8 cellular contexts compared by ENCODE assay signal in genomic region chr3:50612234-50612972, GRCh38. TPM values are rescaled to one million over a fixed set of nuclear protein-coding genes. Genes with fewer than 3 reads are reported as not detected.
DNase-seq lines count a peak whose midpoint lies in the region; ATAC-seq and TF ChIP-seq lines count a peak whose summit lies in the region.

No MANE protein-coding gene starts in this region.

- H3K36me3 Mint-ChIP-seq in CD8-positive, alpha-beta T cell, result peaks cover 38% of the 10 kb centered on the region

- ATAC-seq in CD8-positive, alpha-beta T cell, result no peak
- ATAC-seq in HG03066 (IDR thresholded peaks at IDR 0.05; ENCODE audit: low read depth, unreplicated experiment), result peak; percentile 9
- no peak for ATAC-seq in lower lobe of right lung
- no peak for ATAC-seq in omental fat pad (ENCODE audit: low FRiP score)
- no peak for ATAC-seq in HG03342 (IDR thresholded peaks at IDR 0.05; ENCODE audit: unreplicated experiment)
- no peak for ATAC-seq in GM21825 (IDR thresholded peaks at IDR 0.05; ENCODE audit: unreplicated experiment)
- no peak for ATAC-seq in HG02973 (IDR thresholded peaks at IDR 0.05; ENCODE audit: unreplicated experiment)

- no peak for DNase-seq in CD8-positive, alpha-beta T cell
- DNase-seq in adrenal gland (no peak), lower lobe of right lung (no peak), omental fat pad (ENCODE audit: low spot score) (no peak)

- CTCF ChIA-PET in CD8-positive, alpha-beta T cell (lab: Charles Lee), result interaction anchor here (0.7 to 26.5 kb wide), 20 partner anchors 11 to 777 kb away, joined by 3 to 968 read pairs (median 6); partner anchors contain the start of genes C3orf18, CYB561D2, HEMK1 and NPRL2

- WGBS in adrenal gland, 4 donors, result 10 to 31% (median 13%) methylated on average over 10 to 31 of the region's 31 CpGs

- no peaks in the 10 kb centered on the region for H3K27me3 Mint-ChIP-seq in CD8-positive, alpha-beta T cell (ENCODE audit: low read depth)

- POLR2A ChIA-PET in CD8-positive, alpha-beta T cell (lab: Charles Lee), result interaction anchor here (0.6 to 14.5 kb wide), 9 partner anchors 10 to 313 kb away, joined by 3 to 301 read pairs (median 4); partner anchors contain the start of genes C3orf18, CYB561D2, HEMK1 and HYAL3

- intact Hi-C loops in CD8-positive, alpha-beta T cell (cut with DNase I, micrococcal nuclease), result loop anchor here (1.0 to 5.0 kb wide), 5 partner anchors 21 to 415 kb away; partner anchors contain the start of genes CACNA2D2 (in 1 of the 2), CYB561D2 (in 1 of the 2), NPRL2 (in 1 of the 2) and ZMYND10 (in 1 of the 2)
- intact Hi-C loops in adrenal gland (cut with DNase I) (loop anchor here (2.0 to 10.0 kb wide), 3 partner anchors 40 to 762 kb away; no protein-coding TSS in a partner anchor), lower lobe of right lung (cut with DNase I) (loop anchor here (5.0 kb wide), 1 partner anchor 40 kb away; no protein-coding TSS in a partner anchor)

- no peaks in the 10 kb centered on the region for H3K9me3 Mint-ChIP-seq in CD8-positive, alpha-beta T cell

- H3K27me3 ChIP-seq in CD8-positive, alpha-beta T cell (ENCODE audit: insufficient read depth, low read length), result no peaks in the 10 kb centered on the region
- no peaks in the 10 kb centered on the region for H3K27me3 ChIP-seq in adrenal gland
- no peaks in the 10 kb centered on the region for H3K27me3 ChIP-seq in lower lobe of right lung (ENCODE audit: low read depth)

- peak overlapping the region; percentile 89 for H3K4me3 ChIP-seq in CD8-positive, alpha-beta T cell (ENCODE audit: low read depth, low read length)
- H3K4me3 ChIP-seq in adrenal gland, result peak overlapping the region in 2 of 4 donors; percentile 68 to 79
- peak overlapping the region; percentile 83 for H3K4me3 ChIP-seq in lower lobe of right lung

- H3K4me3 Mint-ChIP-seq in CD8-positive, alpha-beta T cell, result peak overlapping the region; percentile 97

- H3K9me3 ChIP-seq in CD8-positive, alpha-beta T cell (ENCODE audit: low read length), result no peaks in the 10 kb centered on the region
- H3K9me3 ChIP-seq in adrenal gland (replicated peaks in 1 of 3), result no peaks in the 10 kb centered on the region
- no peaks in the 10 kb centered on the region for H3K9me3 ChIP-seq in lower lobe of right lung

- H3K4me1 Mint-ChIP-seq in CD8-positive, alpha-beta T cell (ENCODE audit: low read depth), result peaks cover 63% of the 10 kb centered on the region

- TF ChIP-seq POLR2A in adrenal gland (IDR thresholded peaks at IDR 0.05), result peak; percentile 15 to 22

- peak overlapping the region; percentile 92 for H3K27ac Mint-ChIP-seq in CD8-positive, alpha-beta T cell

- H3K27ac ChIP-seq in CD8-positive, alpha-beta T cell (ENCODE audit: low read depth, low read length), result peak overlapping the region; percentile 57
- H3K27ac ChIP-seq in adrenal gland, result peak overlapping the region in 4 of 5 donors; percentile 43 to 83 (median 78)
- peak overlapping the region; percentile 91 for H3K27ac ChIP-seq in lower lobe of right lung

- peaks cover 16% of the 10 kb centered on the region for H3K36me3 ChIP-seq in CD8-positive, alpha-beta T cell (ENCODE audit: insufficient read depth, low read length)
- peaks cover 0 to 3% of the 10 kb centered on the region in 2 donors for H3K36me3 ChIP-seq in adrenal gland (replicated peaks in 1 of 2)
- peaks cover 9% of the 10 kb centered on the region for H3K36me3 ChIP-seq in lower lobe of right lung

- H3K4me1 ChIP-seq in CD8-positive, alpha-beta T cell (ENCODE audit: insufficient read depth, low read length), result peaks cover 51% of the 10 kb centered on the region
- peaks cover 7 to 36% of the 10 kb centered on the region in 2 donors for H3K4me1 ChIP-seq in adrenal gland (replicated peaks in 1 of 2)
- H3K4me1 ChIP-seq in lower lobe of right lung, result peaks cover 69% of the 10 kb centered on the region

- TF ChIP-seq CTCF in CD8-positive, alpha-beta T cell (IDR thresholded peaks at IDR 0.05), result no peak
- no peak for TF ChIP-seq CTCF in adrenal gland (IDR thresholded peaks at IDR 0.05)
- TF ChIP-seq CTCF in lower lobe of right lung (IDR thresholded peaks at IDR 0.05), result no peak
- no peak for TF ChIP-seq CTCF in omental fat pad (IDR thresholded peaks at IDR 0.05)

RNA-seq across cellular contexts. Expression of gene CISH, which starts 0.8 kb away (rescaled TPM):
- 1 to 10 TPM; 4.7 to 5.6 TPM for total RNA-seq in CD8-positive, alpha-beta T cell
- total RNA-seq in adrenal gland (10 to 100 TPM in 2 of 8 donors, 1 to 10 TPM in 6; 5.0 to 12.6 (median 6.5) TPM), lower lobe of right lung (48.8 TPM), omental fat pad (10 to 100 TPM; 10.4 to 27.9 (median 17.9) TPM)
- polyA plus RNA-seq in adrenal gland, result 1 to 10 TPM; 1.8 to 9.1 (median 4.7) TPM

RNA-seq across cellular contexts. Expression of gene MAPKAPK3, which starts 4.5 kb away (rescaled TPM):
- 10 to 100 TPM; 18.3 to 18.5 TPM for total RNA-seq in CD8-positive, alpha-beta T cell
- total RNA-seq in adrenal gland, result 100 to 1,000 TPM in 1 of 8 donors, 10 to 100 TPM in 7; 49.6 to 101 (median 68.2) TPM
- polyA plus RNA-seq in adrenal gland, result 10 to 100 TPM; 40.6 to 55.0 (median 50.9) TPM
- total RNA-seq in lower lobe of right lung, result 68.6 TPM
- total RNA-seq in omental fat pad, result 10 to 100 TPM; 25.4 to 54.6 (median 41.0) TPM

RNA-seq across cellular contexts. Expression of gene HEMK1, which starts 43.1 kb away (rescaled TPM):
- 10 to 100 TPM; 11.1 to 12.5 TPM for total RNA-seq in CD8-positive, alpha-beta T cell
- 10 to 100 TPM in 7 of 8 donors, 1 to 10 TPM in 1; 9.1 to 38.2 (median 18.6) TPM for total RNA-seq in adrenal gland
- 10 to 100 TPM in 2 of 3 donors, 1 to 10 TPM in 1; 9.3 to 46.4 (median 25.3) TPM for polyA plus RNA-seq in adrenal gland
- 28.4 TPM for total RNA-seq in lower lobe of right lung
- 1 to 10 TPM; 4.8 to 8.3 (median 6.7) TPM for total RNA-seq in omental fat pad

RNA-seq across cellular contexts. Expression of gene C3orf18, which starts 44.9 kb away (rescaled TPM):
- total RNA-seq in CD8-positive, alpha-beta T cell, result 1 to 10 TPM; 5.4 to 5.5 TPM
- total RNA-seq in adrenal gland, result 10 to 100 TPM; 10.6 to 44.3 (median 18.9) TPM
- 1 to 10 TPM; 6.6 to 9.8 (median 9.0) TPM for polyA plus RNA-seq in adrenal gland
- 6.7 TPM for total RNA-seq in lower lobe of right lung
- 10 to 100 TPM in 1 of 4 donors, 1 to 10 TPM in 3; 4.4 to 11.1 (median 9.2) TPM for total RNA-seq in omental fat pad
